10 cellular contexts compared by ENCODE assay signal in the genomic region with DNA sequence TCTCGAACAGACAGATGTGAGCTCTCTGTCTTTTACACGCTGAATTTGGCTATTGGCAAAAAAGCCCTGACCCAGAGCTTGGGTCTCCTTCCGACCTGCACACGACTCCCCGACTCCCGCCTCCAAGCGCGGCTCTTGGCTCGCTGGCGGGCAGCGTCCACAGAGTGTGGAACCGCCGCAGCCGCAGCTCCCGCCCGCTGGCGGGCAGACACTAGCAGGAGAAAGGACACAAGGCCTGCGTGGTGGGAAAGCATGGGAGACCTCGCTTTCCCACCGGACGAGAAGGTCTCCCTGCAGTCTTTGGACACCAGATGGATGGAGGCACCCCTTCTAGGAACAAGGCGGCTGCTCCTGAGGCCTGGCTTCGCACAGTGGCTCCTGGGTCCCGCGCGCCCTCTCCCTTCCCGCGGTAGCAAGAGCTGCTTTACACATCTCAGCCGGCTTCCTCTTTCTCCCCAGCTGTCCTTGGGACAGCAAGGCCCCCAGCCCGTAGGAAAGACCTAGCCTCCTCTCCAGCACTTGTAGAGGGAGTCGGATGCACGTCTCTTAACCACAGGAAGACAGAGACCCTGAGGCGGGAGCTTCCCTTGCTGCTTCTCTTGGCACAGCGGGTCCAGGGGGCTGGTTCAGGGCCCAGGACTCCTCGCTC.
DNase-seq lines count a peak whose midpoint lies in the region; ATAC-seq, FAIRE-seq and TF ChIP-seq lines count a peak whose summit lies in the region.
"Had no signal": no experiment of that assay in that cellular context is flagged by ENCODE, and none has a peak within 500 bp of the region (broad histone marks: within the 10 kb centered on the region; RNA-seq: fewer than 3 reads in every experiment).

No MANE protein-coding gene starts in this region.

- WGBS in mesendoderm (ENCODE audit: extremely low coverage, insufficient coverage, low lambda C conversion rate) = no CpG with 5 or more reads among the region's 35 CpGs

- intact Hi-C loops in dorsolateral prefrontal cortex (cut with DNase I) = no loop called here

- peaks cover 93% of the 10 kb centered on the region for H3K27me3 Mint-ChIP-seq in activated naive CD8-positive, alpha-beta T cell treated with anti-CD3 and anti-CD28 coated beads, Interleukin-2, amount 50 U/mL, for 24 hours

- no peak for TF ChIP-seq POLR2A in GM12891 (IDR thresholded peaks at IDR 0.05; ENCODE audit: low read depth, low read length)

- no peaks in the 10 kb centered on the region for H3K9me3 Mint-ChIP-seq in activated naive CD8-positive, alpha-beta T cell treated with anti-CD3 and anti-CD28 coated beads, Interleukin-2, amount 50 U/mL, for 24 hours

- H3K4me2 ChIP-seq in mesendoderm (ENCODE audit: low read length) = peak overlapping the region; percentile 39

- H3K4me1 Mint-ChIP-seq in activated naive CD8-positive, alpha-beta T cell treated with anti-CD3 and anti-CD28 coated beads, Interleukin-2, amount 50 U/mL, for 24 hours = peaks cover 48% of the 10 kb centered on the region

- H3K27ac Mint-ChIP-seq in activated naive CD8-positive, alpha-beta T cell treated with anti-CD3 and anti-CD28 coated beads, Interleukin-2, amount 50 U/mL, for 24 hours = no peak overlapping the region

- H3K27me3 ChIP-seq in ACC112 (ENCODE audit: insufficient read depth, low read length) (peaks cover 86% of the 10 kb centered on the region), mesendoderm (ENCODE audit: insufficient read depth, low read length, poor library complexity) (peaks cover 53% of the 10 kb centered on the region), dorsolateral prefrontal cortex (peaks cover 16 to 100% (median 90%) of the 10 kb centered on the region in 45 donors)

- H4K5ac ChIP-seq in mesendoderm (ENCODE audit: low read length) = no peak overlapping the region

- no peak for DNase-seq in GM12891 (ENCODE audit: insufficient read length, low spot score)
- DNase-seq in activated naive CD8-positive, alpha-beta T cell treated with anti-CD3 and anti-CD28 coated beads, Interleukin-2, amount 50 U/mL, for 24 hours = no peak
- DNase-seq in mesendoderm = peak; percentile 52
- DNase-seq in cerebellum (ENCODE audit: low spot score) = no peak
- no peak for DNase-seq in NCI-H82 (lab: John Stamatoyannopoulos, UW)
- DNase-seq in dorsolateral prefrontal cortex = no peak
- DNase-seq in ureter (ENCODE audit: low spot score) = no peak
- DNase-seq: NCI-H524 treated with DMSO at 0.1 percent for 48 hours, nucleus accumbens had no signal

- no peak for TF ChIP-seq CTCF in dorsolateral prefrontal cortex (IDR thresholded peaks at IDR 0.05 in 54 of 56, conservative IDR thresholded peaks at IDR 0.05 in 2 of 56; ENCODE audit: low read depth in 1 of 56, partially characterized antibody in 56 of 56)

- H3K27ac ChIP-seq in ACC112 (ENCODE audit: low read depth, low read length) (no peak overlapping the region), mesendoderm (ENCODE audit: low read depth, low read length) (no peak overlapping the region), dorsolateral prefrontal cortex (no peak overlapping the region)

- H3K4ac ChIP-seq in mesendoderm (ENCODE audit: low read depth, low read length) = no peak overlapping the region

- H3K18ac ChIP-seq in mesendoderm (ENCODE audit: low read length) = no peak overlapping the region

- H2AFZ ChIP-seq in ACC112 (ENCODE audit: low read length, unreplicated experiment) = no peak overlapping the region

- ATAC-seq in activated naive CD8-positive, alpha-beta T cell treated with anti-CD3 and anti-CD28 coated beads, Interleukin-2, amount 50 U/mL, for 24 hours = no peak

- H3K56ac ChIP-seq in mesendoderm (ENCODE audit: low read length) = peak overlapping the region; percentile 65

- no peaks in the 10 kb centered on the region for H3K36me3 ChIP-seq in ACC112 (ENCODE audit: insufficient read depth, low read length)
- no peaks in the 10 kb centered on the region for H3K36me3 ChIP-seq in mesendoderm (ENCODE audit: control insufficient read depth, insufficient read depth, low read length)

- no peak for FAIRE-seq in GM12891 (lab: Jason Lieb, UNC)

- no peak overlapping the region for H4K8ac ChIP-seq in mesendoderm (ENCODE audit: low read depth, low read length)

- H3K4me3 ChIP-seq in ACC112 (ENCODE audit: low read depth, low read length) (peak overlapping the region; percentile 37; the same call in 1 of the 2 replicates), mesendoderm (ENCODE audit: low read length) (no peak overlapping the region), dorsolateral prefrontal cortex (peak overlapping the region in 27 of 59 donors; percentile 4 to 61 (median 25))

- H3K4me1 ChIP-seq in ACC112 (ENCODE audit: control insufficient read depth, insufficient read depth, low read length, unreplicated experiment) (peaks cover 3% of the 10 kb centered on the region), mesendoderm (ENCODE audit: control insufficient read depth, low read depth, low read length) (no peaks in the 10 kb centered on the region)

- H3K36me3 Mint-ChIP-seq in activated naive CD8-positive, alpha-beta T cell treated with anti-CD3 and anti-CD28 coated beads, Interleukin-2, amount 50 U/mL, for 24 hours (ENCODE audit: low read depth) = peaks cover 4% of the 10 kb centered on the region

- H3K79me2 ChIP-seq in ACC112 (ENCODE audit: control insufficient read depth, insufficient read depth, low read length, unreplicated experiment) (no peaks in the 10 kb centered on the region), mesendoderm (ENCODE audit: control insufficient read depth, insufficient read depth, low read length) (no peaks in the 10 kb centered on the region)

- no peak overlapping the region for H3K23ac ChIP-seq in mesendoderm (ENCODE audit: low read length)

- no peaks in the 10 kb centered on the region for H3K79me1 ChIP-seq in mesendoderm (ENCODE audit: low read length)

- peak overlapping the region; percentile 62 for H3K4me3 Mint-ChIP-seq in activated naive CD8-positive, alpha-beta T cell treated with anti-CD3 and anti-CD28 coated beads, Interleukin-2, amount 50 U/mL, for 24 hours

- H2BK120ac ChIP-seq in mesendoderm (ENCODE audit: low read depth, low read length) = no peak overlapping the region

- H2AK5ac ChIP-seq in mesendoderm (ENCODE audit: low read length) = no peak overlapping the region

- no peak overlapping the region for H3K9ac ChIP-seq in mesendoderm (ENCODE audit: low read length)

- no peak overlapping the region for H2BK15ac ChIP-seq in mesendoderm (replicated peaks; ENCODE audit: low read depth)

- no peak overlapping the region for H2BK5ac ChIP-seq in mesendoderm (ENCODE audit: low read length)

TF ChIP-seq in GM12891, 5 proteins besides CTCF, POLR2A, EP300 and RAD21:
- no peak for TF ChIP-seq POLR2AphosphoS5 (IDR thresholded peaks at IDR 0.05; ENCODE audit: low read depth, low read length)
- 0 out of 2 replicates have a peak, but pooled peaks have one; percentile 24 for TF ChIP-seq SPI1 (IDR thresholded peaks at IDR 0.05; ENCODE audit: low read depth, low read length)
- TF ChIP-seq POU2F2 (IDR thresholded peaks at IDR 0.05; ENCODE audit: low read depth, low read length) = no peak
TF ChIP-seq in GM12891: peak in this region for 1.
